15 cellular contexts compared by ENCODE assay signal in genomic region chr13:77417897-77418296, GRCh38.
"Had no signal": no experiment of that assay in that cellular context is flagged by ENCODE, and none has a peak within 500 bp of the region (broad histone marks: within the 10 kb centered on the region; RNA-seq: fewer than 3 reads in every experiment).

No MANE protein-coding gene starts in this region.

- H3K9me3 Mint-ChIP-seq: natural killer cell had no signal

- H3K4me1 ChIP-seq: gastrocnemius medialis, upper lobe of left lung, uterus had no signal

- H3K4me1 Mint-ChIP-seq: natural killer cell, neural crest cell had no signal

- ATAC-seq: gastrocnemius medialis, left lobe of liver, mucosa of descending colon, natural killer cell, right cardiac atrium had no signal

- H3K27ac ChIP-seq: gastrocnemius medialis, ovary, upper lobe of left lung, uterus had no signal

- H3K36me3 Mint-ChIP-seq: natural killer cell had no signal

- H3K4me3 ChIP-seq: dorsolateral prefrontal cortex, gastrocnemius medialis, mucosa of descending colon, ovary, upper lobe of left lung, uterus had no signal

- FAIRE-seq: small intestine had no signal

- DNase-seq: cortex of kidney; dorsolateral prefrontal cortex; effector CD8-positive, alpha-beta T cell; gastrocnemius medialis; mucosa of descending colon; natural killer cell; ovary; right cardiac atrium; small intestine; stimulated activated CD4-positive, alpha-beta T cell treated with anti-CD3 and anti-CD28 coated beads, Interleukin-12 subunit alpha, Interleukin-12 subunit beta, amount 100 ng/mL, for 4 hours; stimulated activated naive CD4-positive, alpha-beta T cell treated with Interleukin-2 at 50 U/mL for 16 hours; upper lobe of left lung; uterus had no signal

- H3K27me3 ChIP-seq: dorsolateral prefrontal cortex, gastrocnemius medialis, ovary, upper lobe of left lung, uterus had no signal

- H3K4me3 Mint-ChIP-seq: natural killer cell, neural crest cell had no signal

- H3K27ac Mint-ChIP-seq: natural killer cell had no signal
